ENCODE assay signal across 23 cellular contexts in genomic region chr5:8981016-8981415, GRCh38.
"Had no signal": no experiment of that assay in that cellular context is flagged by ENCODE, and none has a peak within 500 bp of the region (broad histone marks: within the 10 kb centered on the region; RNA-seq: fewer than 3 reads in every experiment).

No MANE protein-coding gene starts in this region.

- H3K9me3 Mint-ChIP-seq: activated naive CD8-positive, alpha-beta T cell treated with anti-CD3 and anti-CD28 coated beads, Interleukin-2, amount 10 ng/mL, durations not matched to agents 7 days and 5 days; dendritic cell treated with granulocyte-macrophage colony-stimulating factor and Interleukin-4, amounts not matched to agents 40 ng/mL and 50 ng/mL, for 4 days had no signal

- ATAC-seq: gastroesophageal sphincter; heart right ventricle; mucosa of descending colon; naive thymus-derived CD4-positive, alpha-beta T cell; stimulated activated naive B cell treated with anti-CD40 and anti-IgM and Interleukin-4, amounts not matched to agents 10 μg/mL and 1 μg/mL and 100 μg/mL, for 72 hours; WTC11 had no signal

- H3K27me3 Mint-ChIP-seq: activated naive CD8-positive, alpha-beta T cell treated with anti-CD3 and anti-CD28 coated beads, Interleukin-2, amount 10 ng/mL, durations not matched to agents 7 days and 5 days; dendritic cell treated with granulocyte-macrophage colony-stimulating factor and Interleukin-4, amounts not matched to agents 40 ng/mL and 50 ng/mL, for 4 days; memory B cell; naive thymus-derived CD4-positive, alpha-beta T cell; stimulated activated naive B cell treated with anti-CD40 and anti-IgM and Interleukin-4, amounts not matched to agents 10 μg/mL and 1 μg/mL and 100 μg/mL, for 72 hours had no signal

- H3K4me1 ChIP-seq: gastroesophageal sphincter, heart right ventricle, left ventricle myocardium inferior, right atrium auricular region, thyroid gland had no signal

- H3K9me3 ChIP-seq: gastroesophageal sphincter, heart right ventricle, left ventricle myocardium inferior, mucosa of descending colon, neutrophil, right atrium auricular region, thyroid gland had no signal

- H3K27ac ChIP-seq: brain microvascular endothelial cell, gastroesophageal sphincter, heart right ventricle, left ventricle myocardium inferior, neutrophil, right atrium auricular region, thyroid gland had no signal

- DNase-seq: activated CD4-positive, alpha-beta T cell treated with anti-CD3 and anti-CD28 coated beads for 48 hours; activated gamma-delta T cell treated with Interleukin-2 at 50 U/mL for 16 hours; activated naive CD8-positive, alpha-beta T cell treated with anti-CD3 and anti-CD28 coated beads, Interleukin-2, amount 10 ng/mL, durations not matched to agents 7 days and 5 days; anterior cingulate cortex; cerebellar nuclear complex; effector memory CD4-positive, alpha-beta T cell; heart right ventricle; islet precursor cell; left ventricle myocardium inferior; mucosa of descending colon; naive thymus-derived CD4-positive, alpha-beta T cell; posterior cingulate gyrus; stimulated activated CD4-positive, alpha-beta T cell treated with anti-CD3 and anti-CD28 coated beads, Interleukin-2, amount 100 ng/mL, for 48 hours; stimulated activated naive B cell treated with anti-CD40 and anti-IgM and Interleukin-4, amounts not matched to agents 10 μg/mL and 1 μg/mL and 100 μg/mL, for 72 hours; SW 1271; thyroid gland had no signal

- H3K4me3 ChIP-seq: gastroesophageal sphincter, heart right ventricle, left ventricle myocardium inferior, mucosa of descending colon, right atrium auricular region, thyroid gland had no signal

- H3K27ac Mint-ChIP-seq: activated naive CD8-positive, alpha-beta T cell treated with anti-CD3 and anti-CD28 coated beads, Interleukin-2, amount 10 ng/mL, durations not matched to agents 7 days and 5 days; dendritic cell treated with granulocyte-macrophage colony-stimulating factor and Interleukin-4, amounts not matched to agents 40 ng/mL and 50 ng/mL, for 4 days; memory B cell; naive thymus-derived CD4-positive, alpha-beta T cell; stimulated activated naive B cell treated with anti-CD40 and anti-IgM and Interleukin-4, amounts not matched to agents 10 μg/mL and 1 μg/mL and 100 μg/mL, for 72 hours; WTC11 had no signal

- H3K4me1 Mint-ChIP-seq: activated naive CD8-positive, alpha-beta T cell treated with anti-CD3 and anti-CD28 coated beads, Interleukin-2, amount 10 ng/mL, durations not matched to agents 7 days and 5 days; memory B cell; naive thymus-derived CD4-positive, alpha-beta T cell; stimulated activated naive B cell treated with anti-CD40 and anti-IgM and Interleukin-4, amounts not matched to agents 10 μg/mL and 1 μg/mL and 100 μg/mL, for 72 hours; WTC11 had no signal

- H3K36me3 Mint-ChIP-seq: activated naive CD8-positive, alpha-beta T cell treated with anti-CD3 and anti-CD28 coated beads, Interleukin-2, amount 10 ng/mL, durations not matched to agents 7 days and 5 days; memory B cell; stimulated activated naive B cell treated with anti-CD40 and anti-IgM and Interleukin-4, amounts not matched to agents 10 μg/mL and 1 μg/mL and 100 μg/mL, for 72 hours; WTC11 had no signal

- H3K4me3 Mint-ChIP-seq: activated naive CD8-positive, alpha-beta T cell treated with anti-CD3 and anti-CD28 coated beads, Interleukin-2, amount 10 ng/mL, durations not matched to agents 7 days and 5 days; dendritic cell treated with granulocyte-macrophage colony-stimulating factor and Interleukin-4, amounts not matched to agents 40 ng/mL and 50 ng/mL, for 4 days; memory B cell; naive thymus-derived CD4-positive, alpha-beta T cell; stimulated activated naive B cell treated with anti-CD40 and anti-IgM and Interleukin-4, amounts not matched to agents 10 μg/mL and 1 μg/mL and 100 μg/mL, for 72 hours; WTC11 had no signal

- H3K36me3 ChIP-seq: brain microvascular endothelial cell, gastroesophageal sphincter, heart right ventricle, left ventricle myocardium inferior, neutrophil, right atrium auricular region, thyroid gland had no signal

- H3K27me3 ChIP-seq: brain microvascular endothelial cell, gastroesophageal sphincter, heart right ventricle, neutrophil, right atrium auricular region, thyroid gland had no signal
